8 cellular contexts compared by ENCODE assay signal in the genomic region with DNA sequence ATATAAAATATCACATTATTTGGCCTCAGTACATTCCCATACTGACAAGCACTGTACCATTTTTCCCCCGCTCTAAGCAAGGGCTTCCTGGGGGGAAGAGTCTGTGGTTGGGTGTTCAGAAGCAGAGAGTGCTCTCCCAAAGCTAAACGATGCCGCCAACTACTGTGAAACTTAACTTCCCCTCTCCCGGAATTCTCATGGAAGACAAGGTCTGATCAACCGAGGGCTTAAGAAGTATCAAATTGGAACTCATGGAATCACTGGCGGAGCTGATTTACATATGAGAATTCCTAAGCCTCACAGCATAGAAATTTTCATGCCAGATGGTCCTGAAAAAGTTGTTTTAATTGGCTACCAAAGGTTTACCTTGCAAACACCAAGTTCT. TPM values are rescaled to one million over a fixed set of nuclear protein-coding genes. Genes with fewer than 3 reads are reported as not detected.
DNase-seq lines count a peak whose midpoint lies in the region; ATAC-seq, FAIRE-seq and TF ChIP-seq lines count a peak whose summit lies in the region.

No MANE protein-coding gene starts in this region.

- H3K4me2 ChIP-seq in DND-41 (ENCODE audit: insufficient read depth, low read length), result peak overlapping the region; percentile 71

- H3K79me2 ChIP-seq in DND-41 (ENCODE audit: insufficient read depth, low read length), result peaks cover 50% of the 10 kb centered on the region

- H3K9me3 Mint-ChIP-seq in natural killer cell treated with Interleukin-12 subunit alpha and Interleukin-12 subunit beta and Interleukin-15 and Interleukin-18, amount 100 ng/mL, for 72 hours, result peaks cover 5% of the 10 kb centered on the region

- H3K4me3 ChIP-seq in DND-41 (ENCODE audit: low read depth in 1 of 2, low read length in 2 of 2) (peak overlapping the region; percentile 93 to 99), SJCRH30 (peak overlapping the region; percentile 95), epithelial cell of proximal tubule (ENCODE audit: low read depth, low read length) (peak overlapping the region; percentile 91)

- peak overlapping the region; percentile 84 for H2AFZ ChIP-seq in DND-41 (ENCODE audit: low read depth, low read length)

- TF ChIP-seq CTCF in DND-41 (IDR thresholded peaks at IDR 0.05; ENCODE audit: borderline replicate concordance, extremely low read depth, low read length, poor library complexity, severe bottlenecking), result no peak
- no peak for TF ChIP-seq CTCF in epithelial cell of proximal tubule (conservative IDR thresholded peaks at IDR 0.05; ENCODE audit: low read depth, low read length)

- H3K9me3 ChIP-seq in DND-41 (ENCODE audit: insufficient read depth, low read length, severe bottlenecking) (no peaks in the 10 kb centered on the region), SJCRH30 (replicated peaks) (no peaks in the 10 kb centered on the region; the same call in none of the 2 replicates)

- H3K36me3 Mint-ChIP-seq in natural killer cell treated with Interleukin-12 subunit alpha and Interleukin-12 subunit beta and Interleukin-15 and Interleukin-18, amount 100 ng/mL, for 72 hours, result no peaks in the 10 kb centered on the region

- FAIRE-seq in H54 (lab: Jason Lieb, UNC), result no peak

- H3K36me3 ChIP-seq in DND-41 (ENCODE audit: insufficient read depth, low read length) (peaks cover 10% of the 10 kb centered on the region), SJCRH30 (no peaks in the 10 kb centered on the region)

- H3K27me3 Mint-ChIP-seq in natural killer cell treated with Interleukin-12 subunit alpha and Interleukin-12 subunit beta and Interleukin-15 and Interleukin-18, amount 100 ng/mL, for 72 hours, result no peaks in the 10 kb centered on the region

- H3K4me3 Mint-ChIP-seq in natural killer cell treated with Interleukin-12 subunit alpha and Interleukin-12 subunit beta and Interleukin-15 and Interleukin-18, amount 100 ng/mL, for 72 hours, result peak overlapping the region; percentile 88

- H3K27ac Mint-ChIP-seq in natural killer cell treated with Interleukin-12 subunit alpha and Interleukin-12 subunit beta and Interleukin-15 and Interleukin-18, amount 100 ng/mL, for 72 hours, result peak overlapping the region; percentile 78 to 79

- H3K4me1 ChIP-seq in DND-41 (ENCODE audit: insufficient read depth, low read length) (peaks cover 35% of the 10 kb centered on the region), SJCRH30 (no peaks in the 10 kb centered on the region)

- peaks cover 38 to 46% of the 10 kb centered on the region in 2 donors for H3K4me1 Mint-ChIP-seq in natural killer cell treated with Interleukin-12 subunit alpha and Interleukin-12 subunit beta and Interleukin-15 and Interleukin-18, amount 100 ng/mL, for 72 hours (ENCODE audit: low read depth in 2 of 2)

- DNase-seq in DND-41, result peak; percentile 49
- peak; percentile 29 for DNase-seq in H54 (ENCODE audit: insufficient read length, low spot score)
- peak; percentile 31 to 65 for DNase-seq in SJCRH30
- DNase-seq in epithelial cell of proximal tubule (ENCODE audit: low read depth), result no peak
- DNase-seq in natural killer cell treated with Interleukin-12 subunit alpha and Interleukin-12 subunit beta and Interleukin-15 and Interleukin-18, amount 100 ng/mL, for 72 hours (ENCODE audit: low spot score), result no peak
- no peak for DNase-seq in NCI-H1092 treated with DMSO at 0.1 percent for 48 hours (lab: John Stamatoyannopoulos, UW)
- no peak for DNase-seq in OCI-M2 (lab: John Stamatoyannopoulos, UW; ENCODE audit: unreplicated experiment)

- TF ChIP-seq POLR2A in H54 (IDR thresholded peaks at IDR 0.05; ENCODE audit: low read depth, low read length), result no peak

- ATAC-seq in DND-41 (ENCODE audit: insufficient read depth, low read depth) (peak; percentile 52), HG03457 (IDR thresholded peaks at IDR 0.05; ENCODE audit: unreplicated experiment) (no peak)
- ATAC-seq in natural killer cell treated with Interleukin-12 subunit alpha and Interleukin-12 subunit beta and Interleukin-15 and Interleukin-18, amount 100 ng/mL, for 72 hours, result no peak

- H3K27me3 ChIP-seq in DND-41 (ENCODE audit: insufficient read depth, low read length, poor library complexity) (no peaks in the 10 kb centered on the region), SJCRH30 (no peaks in the 10 kb centered on the region)

- peak overlapping the region; percentile 75 for H3K27ac ChIP-seq in DND-41 (ENCODE audit: low read length)
- peak overlapping the region; percentile 79 for H3K27ac ChIP-seq in SJCRH30

- H4K20me1 ChIP-seq in DND-41 (ENCODE audit: insufficient read depth, low read length), result peaks cover 9% of the 10 kb centered on the region; the same call in 1 of the 2 replicates

- H3K9ac ChIP-seq in DND-41 (ENCODE audit: low read depth, low read length), result peak overlapping the region; percentile 97

RNA-seq across cellular contexts. Expression of gene MFF, which starts 0.4 kb away (rescaled TPM):
- 108 and 117 TPM in 2 replicates for total RNA-seq in SJCRH30 (2014; rRNA removed; shearing (Covaris generic))
- total RNA-seq in epithelial cell of proximal tubule, result 99.4 and 133 TPM in 2 replicates
- 10 to 100 TPM; 51.4 to 73.1 TPM for total RNA-seq in natural killer cell treated with Interleukin-12 subunit alpha and Interleukin-12 subunit beta and Interleukin-15 and Interleukin-18, amount 100 ng/mL, for 72 hours

RNA-seq across cellular contexts. Expression of gene TM4SF20, which starts 54.4 kb away (rescaled TPM):
- not detected in 2 replicates for total RNA-seq in SJCRH30 (2014; rRNA removed; shearing (Covaris generic))
- not detected in 2 replicates for total RNA-seq in epithelial cell of proximal tubule
- not detected for total RNA-seq in natural killer cell treated with Interleukin-12 subunit alpha and Interleukin-12 subunit beta and Interleukin-15 and Interleukin-18, amount 100 ng/mL, for 72 hours

Comparison
In these comparisons a context has a peak if more than half of its experiments do, and no peak if none do; other contexts are left out.
1. DNase-seq: peak in DND-41 (single experiment), H54 (single experiment) and SJCRH30 (2 of 2); none in epithelial cell of proximal tubule (single experiment), natural killer cell treated with Interleukin-12 subunit alpha and Interleukin-12 subunit beta and Interleukin-15 and Interleukin-18, amount 100 ng/mL, for 72 hours (single experiment), NCI-H1092 treated with DMSO at 0.1 percent for 48 hours (single experiment) and OCI-M2 (single experiment).
2. Peak in every context shown above with its lines, with median percentiles within 50 percentile points of each other: H3K4me3 ChIP-seq.